Comparison of ENCODE assay signal across 10 cellular contexts in genomic region chr1:1270813-1271212, GRCh38. TPM values are rescaled to one million over a fixed set of nuclear protein-coding genes. Genes with fewer than 3 reads are reported as not detected.
A peak's percentile ranks its signal among the peaks of the same experiment; 100 is the strongest.
DNase-seq lines count a peak whose midpoint lies in the region; ATAC-seq and TF ChIP-seq lines count a peak whose summit lies in the region.
"Had no signal": no experiment of that assay in that cellular context is flagged by ENCODE, and none has a peak within 500 bp of the region (broad histone marks: within the 10 kb centered on the region; RNA-seq: fewer than 3 reads in every experiment).

No MANE protein-coding gene starts in this region.

- ATAC-seq in HCT116 (no peak), naive B cell (ENCODE audit: low read depth in 2 of 2) (no peak), GM21423 (IDR thresholded peaks at IDR 0.05; ENCODE audit: unreplicated experiment) (no peak)

- POLR2A ChIA-PET in HCT116 (lab: Charles Lee): no interaction called here

- TF ChIP-seq CTCF in HCT116 (IDR thresholded peaks at IDR 0.05 in 2 of 3, conservative IDR thresholded peaks at IDR 0.05 in 1 of 3; ENCODE audit: borderline replicate concordance in 1 of 3, insufficient read depth in 1 of 3, low read depth in 2 of 3, low read length in 2 of 3): no peak
- no peak for TF ChIP-seq CTCF in brain microvascular endothelial cell (IDR thresholded peaks at IDR 0.05; ENCODE audit: low read depth, low read length, missing control alignments)
- TF ChIP-seq CTCF in stomach (IDR thresholded peaks at IDR 0.05): no peak

- H3K27ac Mint-ChIP-seq in naive B cell: peak overlapping the region in 5 of 6 donors; percentile 12 to 91 (median 81)

- no peaks in the 10 kb centered on the region for H3K27me3 Mint-ChIP-seq in naive B cell

- CTCF ChIA-PET in HCT116 (lab: Charles Lee): no interaction called here

- peaks cover 15 to 34% of the 10 kb centered on the region in 2 experiments; a peak in 3 of 4 replicates for H3K4me1 ChIP-seq in HCT116 (ENCODE audit: control insufficient read depth in 1 of 2, insufficient read depth in 2 of 2, low read length in 2 of 2)
- H3K4me1 ChIP-seq in stomach: peaks cover 33 to 57% (median 45%) of the 10 kb centered on the region in 4 donors

- in situ Hi-C loops in brain microvascular endothelial cell (cut with HindIII; ENCODE audit: low pct_ligation_motif_present, low sequenced_read_pairs): no loop called here

- H3K9me2 ChIP-seq in HCT116 (ENCODE audit: insufficient read depth): no peaks in the 10 kb centered on the region

- H3K9me3 ChIP-seq in HCT116 (ENCODE audit: control insufficient read depth in 1 of 2, insufficient read depth in 1 of 2, low read depth in 1 of 2, low read length in 2 of 2) (no peaks in the 10 kb centered on the region), stomach (no peaks in the 10 kb centered on the region)
- H3K9me3 ChIP-seq: colonic mucosa had no signal

- intact Hi-C loops in HCT116 (cut with micrococcal nuclease): no loop called here
- intact Hi-C loops in stomach (cut with DNase I; ENCODE audit: low total_unique reads): no loop called here

- H3K4me2 ChIP-seq in HCT116 (ENCODE audit: low read length): peak overlapping the region; percentile 93

- RAD21 ChIA-PET in HCT116 (lab: Charles Lee; ENCODE audit: low non-redundant PET in 1 of 2, low total read pairs in 2 of 2, uncharacterized antibody in 2 of 2, unreplicated experiment in 2 of 2): no interaction called here

- H3K4me3 Mint-ChIP-seq in naive B cell: peak overlapping the region in 7 of 8 donors; percentile 38 to 87 (median 75)

- H3K27ac ChIP-seq in HCT116 (ENCODE audit: low read depth, low read length) (no peak overlapping the region; the same call in 1 of the 2 replicates), brain microvascular endothelial cell (peak overlapping the region; percentile 49), stomach (no peak overlapping the region)
- H3K27ac ChIP-seq: colonic mucosa had no signal

- no peaks in the 10 kb centered on the region for H4K20me1 ChIP-seq in HCT116 (ENCODE audit: insufficient read depth)

- no peaks in the 10 kb centered on the region for H3K9me3 Mint-ChIP-seq in naive B cell

- no peak overlapping the region for H3K9ac ChIP-seq in HCT116 (ENCODE audit: low read length)

- H3K27me3 ChIP-seq in HCT116 (ENCODE audit: insufficient read depth, low read length) (no peaks in the 10 kb centered on the region), brain microvascular endothelial cell (replicated peaks) (no peaks in the 10 kb centered on the region), stomach (no peaks in the 10 kb centered on the region)
- H3K27me3 ChIP-seq: colonic mucosa had no signal

- DNase-seq in AG20443 (ENCODE audit: low spot score) (peak; percentile 57), HCT116 (ENCODE audit: low read depth, low spot score) (no peak), brain microvascular endothelial cell (no peak), naive B cell (no peak), stomach (no peak), SIG-M5 treated with dmso at 0.1 percent for 504 hours (lab: John Stamatoyannopoulos, UW; ENCODE audit: unreplicated experiment) (no peak), germinal center (ENCODE audit: low spot score) (no peak)
- DNase-seq: colonic mucosa, small intestine had no signal

- WGBS in stomach, 5 donors: 62 to 86% (median 77%) methylated on average over 7 of the region's 7 CpGs

- H3K4me1 Mint-ChIP-seq in naive B cell: peaks cover 36 to 49% (median 48%) of the 10 kb centered on the region in 3 donors

- TF ChIP-seq POLR2A in HCT116 (IDR thresholded peaks at IDR 0.05; ENCODE audit: borderline replicate concordance, extremely low read depth, insufficient read depth, insufficient read length) (no peak), stomach (IDR thresholded peaks at IDR 0.05) (no peak)

- TF ChIP-seq EP300 in stomach (IDR thresholded peaks at IDR 0.05): no peak

- no peak for TF ChIP-seq RAD21 in HCT116 (IDR thresholded peaks at IDR 0.05; ENCODE audit: low read depth)

- no peaks in the 10 kb centered on the region for H3K36me3 Mint-ChIP-seq in naive B cell

- no TSS peak for BruUV-seq in HCT116 (replicated peaks; lab: Mats Ljungman, UMichigan)

- H3K36me3 ChIP-seq in HCT116 (ENCODE audit: control insufficient read depth in 1 of 2, insufficient read depth in 2 of 2, low read length in 2 of 2) (peaks cover 0 to 7% of the 10 kb centered on the region in 2 experiments; a peak in 2 of 4 replicates), brain microvascular endothelial cell (replicated peaks) (peaks cover 25% of the 10 kb centered on the region), stomach (peaks cover 11 to 43% (median 38%) of the 10 kb centered on the region in 4 donors)
- H3K36me3 ChIP-seq: colonic mucosa had no signal

- peaks cover 65% of the 10 kb centered on the region for H3K79me2 ChIP-seq in HCT116 (ENCODE audit: insufficient read depth, low read length)

- H3K4me3 ChIP-seq in HCT116 (replicated peaks in 1 of 2; ENCODE audit: low read depth in 1 of 2, low read length in 2 of 2): no peak overlapping the region
- H3K4me3 ChIP-seq in brain microvascular endothelial cell (ENCODE audit: low read depth, low read length): no peak overlapping the region
- peak overlapping the region in 1 of 4 donors; percentile 26 for H3K4me3 ChIP-seq in stomach
- H3K4me3 ChIP-seq: colonic mucosa had no signal

- H2AFZ ChIP-seq in HCT116 (ENCODE audit: low read depth, low read length, poor library complexity, severe bottlenecking): no peak overlapping the region

TF ChIP-seq in HCT116, 20 proteins besides CTCF, POLR2A, EP300 and RAD21:
- TF ChIP-seq ATF3 (IDR thresholded peaks at IDR 0.05): no peak
- no peak for TF ChIP-seq CBX3 (IDR thresholded peaks at IDR 0.05; ENCODE audit: low read depth)
- no peak for TF ChIP-seq POLR2AphosphoS5 (IDR thresholded peaks at IDR 0.05; ENCODE audit: low read depth, low read length)
- no peak for TF ChIP-seq CEBPB (IDR thresholded peaks at IDR 0.05; ENCODE audit: low read depth)
- TF ChIP-seq MAX (IDR thresholded peaks at IDR 0.05): no peak
- no peak for TF ChIP-seq FOSL1 (IDR thresholded peaks at IDR 0.05; ENCODE audit: low read depth)

RNA-seq across cellular contexts. Expression of gene UBE2J2, which starts 2.8 kb away (rescaled TPM):
- total RNA-seq in HCT116 (2021; ENCODE audit: unreplicated experiment): 67.7 TPM
- 29.3 and 32.4 TPM in 2 replicates for polyA plus RNA-seq in HCT116 (2012)
- polyA plus RNA-seq in naive B cell (ENCODE audit: low read depth in 6 of 6): 100 to 1,000 TPM in 1 of 6 donors, 10 to 100 TPM in 5; 75.1 to 112 (median 87.4) TPM
- total RNA-seq in stomach: 100 to 1,000 TPM in 1 of 5 donors, 10 to 100 TPM in 4; 14.0 to 252 (median 48.3) TPM
- polyA plus RNA-seq in stomach: 10 to 100 TPM; 40.5 to 49.6 (median 44.8) TPM

RNA-seq across cellular contexts. Expression of gene SCNN1D, which starts 9.4 kb away (rescaled TPM):
- total RNA-seq in HCT116 (2021; ENCODE audit: unreplicated experiment) (3.7 TPM), stomach (1 to 10 TPM in 4 of 5 donors, under 1 TPM in 1; 0.43 to 7.6 (median 3.5) TPM)
- 3.3 and 3.5 TPM in 2 replicates for polyA plus RNA-seq in HCT116 (2012)
- polyA plus RNA-seq in naive B cell (ENCODE audit: low read depth in 6 of 6) (not detected), stomach (1 to 10 TPM; 4.7 to 6.1 (median 4.8) TPM)

RNA-seq across cellular contexts. Expression of gene C1QTNF12, which starts 24.3 kb away (rescaled TPM):
- total RNA-seq in HCT116 (2021; ENCODE audit: unreplicated experiment) (6.9 TPM), stomach (10 to 100 TPM in 2 of 5 donors, 1 to 10 TPM in 2, not detected in 1; 1.5 to 21.3 (median 6.4) TPM)
- 4.1 and 4.2 TPM in 2 replicates for polyA plus RNA-seq in HCT116 (2012)
- polyA plus RNA-seq in naive B cell (ENCODE audit: low read depth in 6 of 6) (not detected), stomach (1 to 10 TPM in 2 of 3 donors, not detected in 1; 1.6 to 3.2 TPM)

RNA-seq across cellular contexts. Expression of gene ACAP3, which starts 36.9 kb away (rescaled TPM):
- total RNA-seq in HCT116 (2021; ENCODE audit: unreplicated experiment) (38.8 TPM), stomach (100 to 1,000 TPM in 1 of 5 donors, 10 to 100 TPM in 4; 31.9 to 374 (median 77.0) TPM)
- polyA plus RNA-seq in HCT116 (2012): 28.8 and 32.5 TPM in 2 replicates
- polyA plus RNA-seq in naive B cell (ENCODE audit: low read depth in 6 of 6) (1 to 10 TPM; 1.9 to 7.2 (median 3.1) TPM), stomach (10 to 100 TPM; 17.9 to 46.1 (median 43.0) TPM)

RNA-seq across cellular contexts. Expression of gene PUSL1, which starts 37.6 kb away (rescaled TPM):
- total RNA-seq in HCT116 (2021; ENCODE audit: unreplicated experiment) (47.2 TPM), stomach (10 to 100 TPM in 3 of 5 donors, 1 to 10 TPM in 1, not detected in 1; 5.9 to 64.9 (median 51.4) TPM)
- polyA plus RNA-seq in HCT116 (2012): 29.8 and 33.2 TPM in 2 replicates
- polyA plus RNA-seq in naive B cell (ENCODE audit: low read depth in 6 of 6) (10 to 100 TPM in 5 of 6 donors, 1 to 10 TPM in 1; 7.2 to 17.2 (median 11.9) TPM), stomach (10 to 100 TPM; 15.2 to 25.5 (median 23.8) TPM)
